2 cellular contexts compared by ENCODE assay signal in genomic region chr9:98740226-98740881, GRCh38.
TF ChIP-seq lines count a peak whose summit lies in the region.

No MANE protein-coding gene starts in this region.

TF ChIP-seq in endothelial cell of umbilical vein, 7 proteins besides CTCF, POLR2A, EP300 and RAD21:
- TF ChIP-seq GATA2 (IDR thresholded peaks at IDR 0.05; ENCODE audit: insufficient read depth, insufficient read length, low read depth, low read length): peak; percentile 77
- TF ChIP-seq MYC (IDR thresholded peaks at IDR 0.05; ENCODE audit: low read depth, low read length): no peak
- TF ChIP-seq JUN (IDR thresholded peaks at IDR 0.05; ENCODE audit: borderline replicate concordance, insufficient read depth, insufficient read length, low read depth): no peak
- TF ChIP-seq EZH2 (IDR thresholded peaks at IDR 0.05; ENCODE audit: borderline replicate concordance, low read depth, low read length, severe bottlenecking): no peak

TF ChIP-seq in HepG2, 621 proteins besides CTCF, POLR2A, EP300 and RAD21:
- no peak for TF ChIP-seq NR1H2 (CRISPR knock-in tag; IDR thresholded peaks at IDR 0.05; ENCODE audit: borderline replicate concordance, low read depth)
- no peak for TF ChIP-seq ZNF614 (CRISPR knock-in tag; IDR thresholded peaks at IDR 0.05; ENCODE audit: borderline replicate concordance)
- TF ChIP-seq, protein P1, sequence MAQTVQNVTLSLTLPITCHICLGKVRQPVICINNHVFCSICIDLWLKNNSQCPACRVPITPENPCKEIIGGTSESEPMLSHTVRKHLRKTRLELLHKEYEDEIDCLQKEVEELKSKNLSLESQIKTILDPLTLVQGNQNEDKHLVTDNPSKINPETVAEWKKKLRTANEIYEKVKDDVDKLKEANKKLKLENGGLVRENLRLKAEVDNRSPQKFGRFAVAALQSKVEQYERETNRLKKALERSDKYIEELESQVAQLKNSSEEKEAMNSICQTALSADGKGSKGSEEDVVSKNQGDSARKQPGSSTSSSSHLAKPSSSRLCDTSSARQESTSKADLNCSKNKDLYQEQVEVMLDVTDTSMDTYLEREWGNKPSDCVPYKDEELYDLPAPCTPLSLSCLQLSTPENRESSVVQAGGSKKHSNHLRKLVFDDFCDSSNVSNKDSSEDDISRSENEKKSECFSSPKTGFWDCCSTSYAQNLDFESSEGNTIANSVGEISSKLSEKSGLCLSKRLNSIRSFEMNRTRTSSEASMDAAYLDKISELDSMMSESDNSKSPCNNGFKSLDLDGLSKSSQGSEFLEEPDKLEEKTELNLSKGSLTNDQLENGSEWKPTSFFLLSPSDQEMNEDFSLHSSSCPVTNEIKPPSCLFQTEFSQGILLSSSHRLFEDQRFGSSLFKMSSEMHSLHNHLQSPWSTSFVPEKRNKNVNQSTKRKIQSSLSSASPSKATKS (CRISPR knock-in tag; IDR thresholded peaks at IDR 0.05): no peak
- no peak for TF ChIP-seq DZIP1 (CRISPR knock-in tag; IDR thresholded peaks at IDR 0.05)
- no peak for TF ChIP-seq NCOR1 (IDR thresholded peaks at IDR 0.05; ENCODE audit: borderline replicate concordance, low read length)
- TF ChIP-seq RXRA (CRISPR knock-in tag; IDR thresholded peaks at IDR 0.05): no peak
- TF ChIP-seq, protein P2, sequence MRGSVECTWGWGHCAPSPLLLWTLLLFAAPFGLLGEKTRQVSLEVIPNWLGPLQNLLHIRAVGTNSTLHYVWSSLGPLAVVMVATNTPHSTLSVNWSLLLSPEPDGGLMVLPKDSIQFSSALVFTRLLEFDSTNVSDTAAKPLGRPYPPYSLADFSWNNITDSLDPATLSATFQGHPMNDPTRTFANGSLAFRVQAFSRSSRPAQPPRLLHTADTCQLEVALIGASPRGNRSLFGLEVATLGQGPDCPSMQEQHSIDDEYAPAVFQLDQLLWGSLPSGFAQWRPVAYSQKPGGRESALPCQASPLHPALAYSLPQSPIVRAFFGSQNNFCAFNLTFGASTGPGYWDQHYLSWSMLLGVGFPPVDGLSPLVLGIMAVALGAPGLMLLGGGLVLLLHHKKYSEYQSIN (CRISPR knock-in tag; IDR thresholded peaks at IDR 0.05; ENCODE audit: borderline replicate concordance): no peak
- no peak for TF ChIP-seq ZSCAN12 (CRISPR knock-in tag; IDR thresholded peaks at IDR 0.05)
- no peak for TF ChIP-seq NCOA1 (CRISPR knock-in tag; IDR thresholded peaks at IDR 0.05)
- TF ChIP-seq ZNF282 (IDR thresholded peaks at IDR 0.05; ENCODE audit: partially characterized antibody): no peak
- no peak for TF ChIP-seq THAP9 (CRISPR knock-in tag; IDR thresholded peaks at IDR 0.05; ENCODE audit: borderline replicate concordance)
- no peak for TF ChIP-seq MIER2 (CRISPR knock-in tag; IDR thresholded peaks at IDR 0.05)
- TF ChIP-seq REPIN1 (CRISPR knock-in tag; IDR thresholded peaks at IDR 0.05; ENCODE audit: borderline replicate concordance, low read depth): no peak
